Comparison of ENCODE assay signal across 8 cellular contexts in the genomic region with DNA sequence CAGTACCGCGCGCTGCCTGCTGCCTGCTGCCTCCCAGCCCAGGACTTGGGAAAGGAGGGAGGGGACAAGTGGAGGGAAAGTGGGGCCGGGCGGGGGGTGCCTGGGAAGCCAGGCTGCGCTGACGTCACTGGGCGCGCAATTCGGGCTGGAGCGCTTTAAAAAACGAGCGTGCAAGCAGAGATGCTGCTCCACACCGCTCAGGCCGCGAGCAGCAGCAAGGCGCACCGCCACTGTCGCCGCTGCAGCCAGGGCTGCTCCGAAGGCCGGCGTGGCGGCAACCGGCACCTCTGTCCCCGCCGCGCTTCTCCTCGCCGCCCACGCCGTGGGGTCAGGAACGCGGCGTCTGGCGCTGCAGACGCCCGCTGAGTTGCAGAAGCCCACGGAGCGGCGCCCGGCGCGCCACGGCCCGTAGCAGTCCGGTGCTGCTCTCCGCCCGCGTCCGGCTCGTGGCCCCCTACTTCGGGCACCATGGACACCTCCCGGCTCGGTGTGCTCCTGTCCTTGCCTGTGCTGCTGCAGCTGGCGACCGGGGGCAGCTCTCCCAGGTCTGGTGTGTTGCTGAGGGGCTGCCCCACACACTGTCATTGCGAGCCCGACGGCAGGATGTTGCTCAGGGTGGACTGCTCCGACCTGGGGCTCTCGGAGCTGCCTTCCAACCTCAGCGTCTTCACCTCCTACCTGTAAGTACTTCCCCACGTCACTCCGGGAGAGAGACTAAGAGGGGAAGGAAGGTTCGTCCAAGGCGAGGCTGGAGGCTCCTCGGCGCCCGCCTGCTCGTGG. TPM values are rescaled to one million over a fixed set of nuclear protein-coding genes. Genes with fewer than 3 reads are reported as not detected.
DNase-seq lines count a peak whose midpoint lies in the region; ATAC-seq, FAIRE-seq and TF ChIP-seq lines count a peak whose summit lies in the region.

A gene with protein sequence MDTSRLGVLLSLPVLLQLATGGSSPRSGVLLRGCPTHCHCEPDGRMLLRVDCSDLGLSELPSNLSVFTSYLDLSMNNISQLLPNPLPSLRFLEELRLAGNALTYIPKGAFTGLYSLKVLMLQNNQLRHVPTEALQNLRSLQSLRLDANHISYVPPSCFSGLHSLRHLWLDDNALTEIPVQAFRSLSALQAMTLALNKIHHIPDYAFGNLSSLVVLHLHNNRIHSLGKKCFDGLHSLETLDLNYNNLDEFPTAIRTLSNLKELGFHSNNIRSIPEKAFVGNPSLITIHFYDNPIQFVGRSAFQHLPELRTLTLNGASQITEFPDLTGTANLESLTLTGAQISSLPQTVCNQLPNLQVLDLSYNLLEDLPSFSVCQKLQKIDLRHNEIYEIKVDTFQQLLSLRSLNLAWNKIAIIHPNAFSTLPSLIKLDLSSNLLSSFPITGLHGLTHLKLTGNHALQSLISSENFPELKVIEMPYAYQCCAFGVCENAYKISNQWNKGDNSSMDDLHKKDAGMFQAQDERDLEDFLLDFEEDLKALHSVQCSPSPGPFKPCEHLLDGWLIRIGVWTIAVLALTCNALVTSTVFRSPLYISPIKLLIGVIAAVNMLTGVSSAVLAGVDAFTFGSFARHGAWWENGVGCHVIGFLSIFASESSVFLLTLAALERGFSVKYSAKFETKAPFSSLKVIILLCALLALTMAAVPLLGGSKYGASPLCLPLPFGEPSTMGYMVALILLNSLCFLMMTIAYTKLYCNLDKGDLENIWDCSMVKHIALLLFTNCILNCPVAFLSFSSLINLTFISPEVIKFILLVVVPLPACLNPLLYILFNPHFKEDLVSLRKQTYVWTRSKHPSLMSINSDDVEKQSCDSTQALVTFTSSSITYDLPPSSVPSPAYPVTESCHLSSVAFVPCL (plus strand): TSS at position 186 of the 780 bp plus-strand sequence. CDS start 283 bp downstream, at position 469.

- H3K4me3 ChIP-seq in Panc1 (ENCODE audit: low read depth in 2 of 2, low read length in 2 of 2) (peak within 1 kb of the TSS; percentile 37), colonic mucosa (peak within 1 kb of the TSS; percentile 37)

- no TSS peak for BruUV-seq in Panc1 (replicated peaks; lab: Mats Ljungman, UMichigan)

- DNase-seq in CD4-positive, alpha-beta T cell: no peak
- DNase-seq in HCEC 1CT: peak; percentile 16
- no peak for DNase-seq in Panc1 (ENCODE audit: low read depth, low spot score)
- peak; percentile 41 for DNase-seq in colonic mucosa
- DNase-seq in left lobe of liver (ENCODE audit: low spot score): no peak
- peak; percentile 24 to 38 for DNase-seq in stimulated activated naive CD8-positive, alpha-beta T cell treated with anti-CD3 and anti-CD28 coated beads, Interleukin-15, amount 100 ng/mL, for 72 hours
- no peak for DNase-seq in RCC 7860 (ENCODE audit: low spot score)

- intact Hi-C loops in CD4-positive, alpha-beta T cell (cut with DNase I, micrococcal nuclease): no loop called here
- intact Hi-C loops in Panc1 (cut with micrococcal nuclease; ENCODE audit: unreplicated experiment): no loop called here
- intact Hi-C loops in colonic mucosa (cut with DNase I): no loop called here

- H3K27me3 Mint-ChIP-seq in CD4-positive, alpha-beta T cell: peaks cover 78% of the 10 kb centered on the region
- peaks cover 58% of the 10 kb centered on the region for H3K27me3 Mint-ChIP-seq in stimulated activated naive CD8-positive, alpha-beta T cell treated with anti-CD3 and anti-CD28 coated beads, Interleukin-15, amount 100 ng/mL, for 72 hours

- POLR2A ChIA-PET in CD4-positive, alpha-beta T cell (lab: Charles Lee): no interaction called here
- POLR2A ChIA-PET in Panc1 (lab: Charles Lee): interaction anchor here (0.6 kb wide), 1 partner anchor 11 kb away, joined by 3 read pairs; no protein-coding TSS in a partner anchor

- H3K9me3 Mint-ChIP-seq in CD4-positive, alpha-beta T cell: peaks cover 15% of the 10 kb centered on the region
- H3K9me3 Mint-ChIP-seq in stimulated activated naive CD8-positive, alpha-beta T cell treated with anti-CD3 and anti-CD28 coated beads, Interleukin-15, amount 100 ng/mL, for 72 hours: peaks cover 26% of the 10 kb centered on the region in 2 donors

- no peak for ATAC-seq in CD4-positive, alpha-beta T cell (ENCODE audit: poor library complexity)
- ATAC-seq in Panc1: peak; percentile 84
- ATAC-seq in left lobe of liver: peak; percentile 66
- peak; percentile 84 for ATAC-seq in stimulated activated naive CD8-positive, alpha-beta T cell treated with anti-CD3 and anti-CD28 coated beads, Interleukin-15, amount 100 ng/mL, for 72 hours
- no peak for ATAC-seq in HG03280 (IDR thresholded peaks at IDR 0.05; ENCODE audit: unreplicated experiment)

- peak within 1 kb of the TSS; percentile 80 for H3K4me3 Mint-ChIP-seq in CD4-positive, alpha-beta T cell
- H3K4me3 Mint-ChIP-seq in stimulated activated naive CD8-positive, alpha-beta T cell treated with anti-CD3 and anti-CD28 coated beads, Interleukin-15, amount 100 ng/mL, for 72 hours: peak within 1 kb of the TSS; percentile 83 to 94

- H3K27ac Mint-ChIP-seq in CD4-positive, alpha-beta T cell: no peak within 1 kb of the TSS
- H3K27ac Mint-ChIP-seq in stimulated activated naive CD8-positive, alpha-beta T cell treated with anti-CD3 and anti-CD28 coated beads, Interleukin-15, amount 100 ng/mL, for 72 hours: no peak within 1 kb of the TSS

- no peak within 1 kb of the TSS for H3K27ac ChIP-seq in CD4-positive, alpha-beta T cell (ENCODE audit: low read depth, low read length)
- H3K27ac ChIP-seq in Panc1 (ENCODE audit: low read length) (no peak within 1 kb of the TSS), colonic mucosa (no peak within 1 kb of the TSS)

- TF ChIP-seq CTCF in CD4-positive, alpha-beta T cell (IDR thresholded peaks at IDR 0.05): no peak
- no peak for TF ChIP-seq CTCF in Panc1 (IDR thresholded peaks at IDR 0.05)
- TF ChIP-seq CTCF in colonic mucosa (IDR thresholded peaks at IDR 0.05): no peak

- CTCF ChIA-PET in CD4-positive, alpha-beta T cell (lab: Charles Lee): no interaction called here
- CTCF ChIA-PET in Panc1 (lab: Charles Lee): no interaction called here

- no peaks in the 10 kb centered on the region for H3K36me3 Mint-ChIP-seq in CD4-positive, alpha-beta T cell (ENCODE audit: low read depth)

- H3K4me1 Mint-ChIP-seq in CD4-positive, alpha-beta T cell (ENCODE audit: low read depth): peaks cover 15% of the 10 kb centered on the region
- H3K4me1 Mint-ChIP-seq in stimulated activated naive CD8-positive, alpha-beta T cell treated with anti-CD3 and anti-CD28 coated beads, Interleukin-15, amount 100 ng/mL, for 72 hours: peaks cover 27% of the 10 kb centered on the region

- peak within 1 kb of the TSS; percentile 46 to 60 for H3K9ac ChIP-seq in colonic mucosa (ENCODE audit: low read depth in 2 of 2, low read length in 2 of 2)

- no peak for FAIRE-seq in RCC 7860 (lab: Jason Lieb, UNC)

- H3K4me1 ChIP-seq in Panc1 (ENCODE audit: control insufficient read depth, insufficient read depth, low read length) (peaks cover 9% of the 10 kb centered on the region), colonic mucosa (peaks cover 7% of the 10 kb centered on the region)

- in situ Hi-C loops in Panc1 (cut with HindIII; ENCODE audit: low pct_unique_long_range_greater_than_20kb, low sequenced_read_pairs): no loop called here

- peaks cover 62% of the 10 kb centered on the region for H3K27me3 ChIP-seq in CD4-positive, alpha-beta T cell (ENCODE audit: control insufficient read depth, insufficient read depth, low read length)
- peaks cover 46% of the 10 kb centered on the region for H3K27me3 ChIP-seq in Panc1 (ENCODE audit: control insufficient read depth, insufficient read depth, low read length)
- no peaks in the 10 kb centered on the region for H3K27me3 ChIP-seq in colonic mucosa

- peaks cover 14% of the 10 kb centered on the region for H3K9me3 ChIP-seq in CD4-positive, alpha-beta T cell (ENCODE audit: control insufficient read depth, low read length)
- H3K9me3 ChIP-seq in Panc1 (ENCODE audit: control insufficient read depth, insufficient read depth, low read depth, low read length): no peaks in the 10 kb centered on the region
- no peaks in the 10 kb centered on the region for H3K9me3 ChIP-seq in colonic mucosa

- H3K36me3 ChIP-seq in Panc1 (ENCODE audit: control insufficient read depth, insufficient read depth, low read length) (peaks cover 2% of the 10 kb centered on the region; the same call in 1 of the 2 replicates), colonic mucosa (no peaks in the 10 kb centered on the region)

RNA-seq across cellular contexts. Expression of the gene that starts here (rescaled TPM):
- total RNA-seq in CD4-positive, alpha-beta T cell: not detected
- 1.9 TPM for total RNA-seq in Panc1 (2021; ENCODE audit: unreplicated experiment)
- 0.69 TPM for polyA plus RNA-seq in Panc1 (2012; ENCODE audit: insufficient read length)
- total RNA-seq in colonic mucosa: 1 to 10 TPM; 4.5 to 5.0 TPM
- total RNA-seq in left lobe of liver: 0.13 TPM

Comparison
In these comparisons a context has a peak if more than half of its experiments do, and no peak if none do; other contexts are left out.
1. Peak in ATAC-seq in left lobe of liver; RNA of the gene not detected or under 1 TPM.
2. ATAC-seq: peak in Panc1 (single experiment) and stimulated activated naive CD8-positive, alpha-beta T cell treated with anti-CD3 and anti-CD28 coated beads, Interleukin-15, amount 100 ng/mL, for 72 hours (single experiment); none in CD4-positive, alpha-beta T cell (single experiment) and HG03280 (single experiment).
3. DNase-seq: peak in HCEC 1CT (single experiment), colonic mucosa (single experiment) and stimulated activated naive CD8-positive, alpha-beta T cell treated with anti-CD3 and anti-CD28 coated beads, Interleukin-15, amount 100 ng/mL, for 72 hours (2 of 2); none in CD4-positive, alpha-beta T cell (0 of 10), Panc1 (single experiment), left lobe of liver (single experiment) and RCC 7860 (single experiment).